In genomic region chr19:11345122-11345752, GRCh38 we compare ENCODE assay signal across 8 cellular contexts. TPM values are rescaled to one million over a fixed set of nuclear protein-coding genes. Genes with fewer than 3 reads are reported as not detected.
DNase-seq lines count a peak whose midpoint lies in the region; TF ChIP-seq lines count a peak whose summit lies in the region.

No MANE protein-coding gene starts in this region.

- intact Hi-C loops in OCI-LY7 (cut with micrococcal nuclease; ENCODE audit: unreplicated experiment) (no loop called here), sigmoid colon (cut with DNase I) (loop anchor here (2.0 kb wide), 1 partner anchor 30 kb away; the partner anchor contains the start of gene SWSAP1)

- H3K36me3 ChIP-seq in OCI-LY7 (ENCODE audit: insufficient read depth, low read length) (peaks cover 7% of the 10 kb centered on the region), sigmoid colon (peaks cover 0 to 16% (median 3%) of the 10 kb centered on the region in 4 donors)

- H4K20me1 ChIP-seq in OCI-LY7 (ENCODE audit: insufficient read depth, low read length) = no peaks in the 10 kb centered on the region

- 36 to 57% methylated on average over 14 of the region's 14 CpGs for WGBS in sigmoid colon, 2 donors

- TF ChIP-seq CTCF in GM12875 (IDR thresholded peaks at IDR 0.05; ENCODE audit: borderline replicate concordance, insufficient read depth, low read depth, low read length) (no peak), OCI-LY7 (conservative IDR thresholded peaks at IDR 0.05; ENCODE audit: low read length) (no peak), epithelial cell of proximal tubule (conservative IDR thresholded peaks at IDR 0.05; ENCODE audit: low read depth, low read length) (no peak), sigmoid colon (IDR thresholded peaks at IDR 0.05) (no peak)

- H3K4me3 ChIP-seq in GM12875 (ENCODE audit: low read depth, low read length) (peak overlapping the region; percentile 89), OCI-LY7 (ENCODE audit: low read depth, low read length, poor library complexity, severe bottlenecking) (peak overlapping the region; percentile 88), epithelial cell of proximal tubule (ENCODE audit: low read depth, low read length) (peak overlapping the region; percentile 81), sigmoid colon (peak overlapping the region; percentile 58 to 82 (median 74))

- no peak for DNase-seq in OCI-LY7 (ENCODE audit: low spot score)
- no peak for DNase-seq in epithelial cell of proximal tubule (ENCODE audit: low read depth)
- no peak for DNase-seq in sigmoid colon
- no peak for DNase-seq in GM19238 (ENCODE audit: insufficient read length, low spot score)
- DNase-seq in DMS114 treated with DMSO at 0.1 percent for 48 hours (lab: John Stamatoyannopoulos, UW; ENCODE audit: unreplicated experiment) = no peak
- DNase-seq in NCI-H524 (lab: John Stamatoyannopoulos, UW) = no peak
- no peak for DNase-seq in activated gamma-delta T cell treated with Interleukin-2 at 50 U/mL for 16 hours

- H2AFZ ChIP-seq in OCI-LY7 (ENCODE audit: low read length) = 0 out of 2 replicates have a peak overlapping the region, but pooled peaks have one; percentile 92

- no peaks in the 10 kb centered on the region for H3K9me3 ChIP-seq in OCI-LY7 (ENCODE audit: low read length)
- H3K9me3 ChIP-seq in sigmoid colon = no peaks in the 10 kb centered on the region

- H3K4me2 ChIP-seq in OCI-LY7 (ENCODE audit: low read length) = peak overlapping the region; percentile 88

- no peaks in the 10 kb centered on the region for H3K27me3 ChIP-seq in sigmoid colon

- POLR2A ChIA-PET in OCI-LY7 (lab: Charles Lee) = interaction anchor here (0.7 kb wide), 1 partner anchor 18 kb away, joined by 6 read pairs; no protein-coding TSS in a partner anchor

- TF ChIP-seq EP300 in sigmoid colon (IDR thresholded peaks at IDR 0.05) = no peak

- CTCF ChIA-PET in OCI-LY7 (lab: Charles Lee; ENCODE audit: unreplicated experiment) = interaction anchor here (0.6 kb wide), 2 partner anchors 31 to 37 kb away, joined by 3 read pairs; no protein-coding TSS in a partner anchor

- no peak for TF ChIP-seq POLR2A in sigmoid colon (IDR thresholded peaks at IDR 0.05)

- no peaks in the 10 kb centered on the region for H3K79me2 ChIP-seq in OCI-LY7 (ENCODE audit: insufficient read depth, low read depth, low read length)

- H3K4me1 ChIP-seq in OCI-LY7 (ENCODE audit: insufficient read depth, low read length, poor library complexity, severe bottlenecking) (peaks cover 26% of the 10 kb centered on the region), sigmoid colon (peaks cover 0 to 34% (median 31%) of the 10 kb centered on the region in 4 donors)

- H3K27ac ChIP-seq in OCI-LY7 (ENCODE audit: low read depth, low read length, poor library complexity, severe bottlenecking) (no peak overlapping the region), sigmoid colon (peak overlapping the region; percentile 84 to 94 (median 92))

- BruUV-seq in OCI-LY7 (replicated peaks; lab: Mats Ljungman, UMichigan) = no TSS peak

- no peaks in the 10 kb centered on the region for H3K9me2 ChIP-seq in OCI-LY7 (ENCODE audit: insufficient read depth, low read length)

RNA-seq across cellular contexts. Expression of gene TMEM205, which starts 0.8 kb away (rescaled TPM):
- total RNA-seq in OCI-LY7 (2014; rRNA removed; shearing (Covaris generic)) = 58.4 and 58.9 TPM in 2 replicates
- total RNA-seq in OCI-LY7 (2022) = 32.0 and 39.9 TPM in 2 replicates
- total RNA-seq in epithelial cell of proximal tubule = 226 and 228 TPM in 2 replicates
- total RNA-seq in sigmoid colon = 100 to 1,000 TPM; 131 to 291 (median 194) TPM
- 10 to 100 TPM; 11.1 to 74.9 (median 25.2) TPM for polyA plus RNA-seq in sigmoid colon

RNA-seq across cellular contexts. Expression of gene CCDC159, which starts 1.1 kb away (rescaled TPM):
- total RNA-seq in OCI-LY7 (2014; rRNA removed; shearing (Covaris generic)) = 13.3 and 14.1 TPM in 2 replicates
- 18.9 and 26.1 TPM in 2 replicates for total RNA-seq in OCI-LY7 (2022)
- 6.1 and 7.8 TPM in 2 replicates for total RNA-seq in epithelial cell of proximal tubule
- total RNA-seq in sigmoid colon = 10 to 100 TPM; 11.7 to 42.4 (median 20.2) TPM
- 10 to 100 TPM; 11.6 to 29.6 (median 16.2) TPM for polyA plus RNA-seq in sigmoid colon

RNA-seq across cellular contexts. Expression of gene RAB3D, which starts 5.8 kb away (rescaled TPM):
- 1.1 and 1.9 TPM in 2 replicates for total RNA-seq in OCI-LY7 (2014; rRNA removed; shearing (Covaris generic))
- 7.7 and 8.4 TPM in 2 replicates for total RNA-seq in OCI-LY7 (2022)
- 13.4 and 18.3 TPM in 2 replicates for total RNA-seq in epithelial cell of proximal tubule
- 10 to 100 TPM; 16.0 to 27.7 (median 22.9) TPM for total RNA-seq in sigmoid colon
- 1 to 10 TPM; 6.6 to 9.7 (median 9.7) TPM for polyA plus RNA-seq in sigmoid colon

RNA-seq across cellular contexts. Expression of gene PLPPR2, which starts 10.0 kb away (rescaled TPM):
- total RNA-seq in OCI-LY7 (2014; rRNA removed; shearing (Covaris generic)) = 0.54 and 0.88 TPM in 2 replicates
- 2.7 and 3.6 TPM in 2 replicates for total RNA-seq in OCI-LY7 (2022)
- total RNA-seq in epithelial cell of proximal tubule = 1.3 and 6.2 TPM in 2 replicates
- total RNA-seq in sigmoid colon = 10 to 100 TPM; 13.9 to 43.8 (median 20.5) TPM
- polyA plus RNA-seq in sigmoid colon = 1 to 10 TPM; 1.4 to 8.2 (median 4.8) TPM

RNA-seq across cellular contexts. Expression of gene SWSAP1, which starts 29.2 kb away (rescaled TPM):
- 5.6 and 6.6 TPM in 2 replicates for total RNA-seq in OCI-LY7 (2014; rRNA removed; shearing (Covaris generic))
- total RNA-seq in OCI-LY7 (2022) (5.6 and 6.8 TPM in 2 replicates), epithelial cell of proximal tubule (1.2 and 2.7 TPM in 2 replicates), sigmoid colon (1 to 10 TPM in 2 of 4 donors, under 1 TPM in 2; 0.71 to 1.8 (median 0.96) TPM)
- 1 to 10 TPM; 3.0 to 4.3 (median 3.9) TPM for polyA plus RNA-seq in sigmoid colon
